ENCODE assay signal across 35 cellular contexts in genomic region chr6:36743032-36743431, GRCh38. TPM values are rescaled to one million over a fixed set of nuclear protein-coding genes. Genes with fewer than 3 reads are reported as not detected.
DNase-seq lines count a peak whose midpoint lies in the region; ATAC-seq and TF ChIP-seq lines count a peak whose summit lies in the region.
"Had no signal": no experiment of that assay in that cellular context is flagged by ENCODE, and none has a peak within 500 bp of the region (broad histone marks: within the 10 kb centered on the region; RNA-seq: fewer than 3 reads in every experiment).

No MANE protein-coding gene starts in this region.

- H3K9me3 ChIP-seq in BLaER1 (peaks cover 2% of the 10 kb centered on the region), esophagus muscularis mucosa (no peaks in the 10 kb centered on the region)
- no peaks in the 10 kb centered on the region for H3K9me3 ChIP-seq in CD8-positive, alpha-beta memory T cell (ENCODE audit: low read length)
- H3K9me3 ChIP-seq: left lung had no signal

- intact Hi-C loops in dendritic cell treated with granulocyte-macrophage colony-stimulating factor and Interleukin-4, amounts not matched to agents 40 ng/mL and 50 ng/mL, for 4 days (cut with micrococcal nuclease), result no loop called here
- intact Hi-C loops in esophagus muscularis mucosa (cut with DNase I), result no loop called here

- POLR2A ChIA-PET in CD8-positive, alpha-beta memory T cell (lab: Charles Lee), result no interaction called here

- H3K36me3 Mint-ChIP-seq in dendritic cell treated with granulocyte-macrophage colony-stimulating factor and Interleukin-4, amounts not matched to agents 40 ng/mL and 50 ng/mL, for 4 days (ENCODE audit: low read depth), result no peaks in the 10 kb centered on the region
- peaks cover 14 to 46% of the 10 kb centered on the region in 2 donors for H3K36me3 Mint-ChIP-seq in naive B cell
- H3K36me3 Mint-ChIP-seq in CD8-positive, alpha-beta memory T cell, result no peaks in the 10 kb centered on the region
- H3K36me3 Mint-ChIP-seq: CD14-positive monocyte, type B pancreatic cell had no signal

- WGBS in esophagus muscularis mucosa, result 80% methylated on average over 5 of the region's 5 CpGs

- H3K4me3 ChIP-seq in BLaER1 (no peak overlapping the region), esophagus muscularis mucosa (no peak overlapping the region)
- H3K4me3 ChIP-seq in CD8-positive, alpha-beta memory T cell (ENCODE audit: low read length), result no peak overlapping the region
- H3K4me3 ChIP-seq: cardiac muscle cell, coronary artery, left lung had no signal

- DNase-seq in HuH-7.5 (ENCODE audit: low spot score), result peak; percentile 35
- DNase-seq in naive B cell, result no peak
- no peak for DNase-seq in CD8-positive, alpha-beta memory T cell
- no peak for DNase-seq in esophagus muscularis mucosa (ENCODE audit: extremely low spot score)
- DNase-seq in SHP77 (lab: John Stamatoyannopoulos, UW), result no peak
- DNase-seq: activated CD4-positive, alpha-beta T cell treated with anti-CD3 and anti-CD28 coated beads for 4 hours; activated effector memory CD4-positive, alpha-beta T cell treated with anti-CD3 and anti-CD28 coated beads, Interleukin-2, amount 50 U/mL, for 16 hours; activated naive CD8-positive, alpha-beta T cell treated with anti-CD3 and anti-CD28 coated beads, Interleukin-2, amount 50 U/mL, for 24 hours; activated T-cell treated with anti-CD3 and anti-CD28 coated beads, Interleukin-2, amount 50 U/mL, for 1 hour; Calu3; DMS79; effector memory CD8-positive, alpha-beta T cell; glutamatergic neuron; IMR-90; mesenchymal stem cell; naive thymus-derived CD4-positive, alpha-beta T cell; NCI-H1092; NCI-H187; NCI-H2171; NCI-H524 treated with DMSO at 0.1 percent for 48 hours; occipital lobe; stimulated activated CD4-positive, alpha-beta T cell treated with anti-CD3 and anti-CD28 coated beads, Interleukin-15, amount 100 ng/mL, for 24 hours; stimulated activated CD4-positive, alpha-beta T cell treated with anti-CD3 and anti-CD28 coated beads, Interleukin-4, amount 100 ng/mL, for 4 hours; T-helper 9 cell had no signal

- peaks cover 32% of the 10 kb centered on the region for H3K27me3 Mint-ChIP-seq in dendritic cell treated with granulocyte-macrophage colony-stimulating factor and Interleukin-4, amounts not matched to agents 40 ng/mL and 50 ng/mL, for 4 days
- H3K27me3 Mint-ChIP-seq in naive B cell, result no peaks in the 10 kb centered on the region
- H3K27me3 Mint-ChIP-seq in CD8-positive, alpha-beta memory T cell, result peaks cover 0 to 2% of the 10 kb centered on the region in 2 donors
- H3K27me3 Mint-ChIP-seq: activated naive CD8-positive, alpha-beta T cell treated with anti-CD3 and anti-CD28 coated beads, Interleukin-2, amount 50 U/mL, for 24 hours; effector memory CD8-positive, alpha-beta T cell; naive thymus-derived CD4-positive, alpha-beta T cell had no signal

- peaks cover under 1% of the 10 kb centered on the region for H3K9me3 Mint-ChIP-seq in dendritic cell treated with granulocyte-macrophage colony-stimulating factor and Interleukin-4, amounts not matched to agents 40 ng/mL and 50 ng/mL, for 4 days
- H3K9me3 Mint-ChIP-seq in naive B cell, result no peaks in the 10 kb centered on the region
- H3K9me3 Mint-ChIP-seq in CD8-positive, alpha-beta memory T cell, result no peaks in the 10 kb centered on the region
- H3K9me3 Mint-ChIP-seq: activated naive CD8-positive, alpha-beta T cell treated with anti-CD3 and anti-CD28 coated beads, Interleukin-2, amount 50 U/mL, for 24 hours; effector memory CD8-positive, alpha-beta T cell; type B pancreatic cell had no signal

- no peak for ATAC-seq in naive B cell (ENCODE audit: low read depth in 2 of 2)
- ATAC-seq: activated naive CD8-positive, alpha-beta T cell treated with anti-CD3 and anti-CD28 coated beads, Interleukin-2, amount 50 U/mL, for 24 hours; effector memory CD8-positive, alpha-beta T cell; naive thymus-derived CD4-positive, alpha-beta T cell; Right ventricle myocardium inferior had no signal

- H3K4me2 ChIP-seq in BLaER1, result peak overlapping the region; percentile 77

- H4K20me1 ChIP-seq in BLaER1, result no peaks in the 10 kb centered on the region

- CTCF ChIA-PET in CD8-positive, alpha-beta memory T cell (lab: Charles Lee), result no interaction called here

- H3K27ac Mint-ChIP-seq in dendritic cell treated with granulocyte-macrophage colony-stimulating factor and Interleukin-4, amounts not matched to agents 40 ng/mL and 50 ng/mL, for 4 days, result peak overlapping the region; percentile 41
- H3K27ac Mint-ChIP-seq in naive B cell, result peak overlapping the region in 4 of 6 donors; percentile 28 to 96 (median 74)
- H3K27ac Mint-ChIP-seq in CD8-positive, alpha-beta memory T cell, result no peak overlapping the region
- H3K27ac Mint-ChIP-seq: activated naive CD8-positive, alpha-beta T cell treated with anti-CD3 and anti-CD28 coated beads, Interleukin-2, amount 50 U/mL, for 24 hours; type B pancreatic cell had no signal

- TF ChIP-seq EP300 in esophagus muscularis mucosa (IDR thresholded peaks at IDR 0.05), result no peak

- TF ChIP-seq POLR2A in esophagus muscularis mucosa (IDR thresholded peaks at IDR 0.05; ENCODE audit: low read depth), result no peak

- no peaks in the 10 kb centered on the region for H3K36me3 ChIP-seq in BLaER1
- no peaks in the 10 kb centered on the region for H3K36me3 ChIP-seq in CD8-positive, alpha-beta memory T cell (ENCODE audit: insufficient read depth, low read length)
- no peaks in the 10 kb centered on the region for H3K36me3 ChIP-seq in esophagus muscularis mucosa
- H3K36me3 ChIP-seq: cardiac muscle cell, left lung had no signal

- peaks cover 28% of the 10 kb centered on the region for H3K4me1 Mint-ChIP-seq in dendritic cell treated with granulocyte-macrophage colony-stimulating factor and Interleukin-4, amounts not matched to agents 40 ng/mL and 50 ng/mL, for 4 days (ENCODE audit: low read depth)
- peaks cover 59 to 72% (median 69%) of the 10 kb centered on the region in 3 donors for H3K4me1 Mint-ChIP-seq in naive B cell
- peaks cover 0 to 3% (median 0%) of the 10 kb centered on the region in 3 donors for H3K4me1 Mint-ChIP-seq in CD8-positive, alpha-beta memory T cell

- H3K4me3 Mint-ChIP-seq in dendritic cell treated with granulocyte-macrophage colony-stimulating factor and Interleukin-4, amounts not matched to agents 40 ng/mL and 50 ng/mL, for 4 days, result no peak overlapping the region
- H3K4me3 Mint-ChIP-seq in naive B cell, result peak overlapping the region in 5 of 8 donors; percentile 17 to 85 (median 61)
- no peak overlapping the region for H3K4me3 Mint-ChIP-seq in CD8-positive, alpha-beta memory T cell
- H3K4me3 Mint-ChIP-seq: activated naive CD8-positive, alpha-beta T cell treated with anti-CD3 and anti-CD28 coated beads, Interleukin-2, amount 50 U/mL, for 24 hours; effector memory CD8-positive, alpha-beta T cell; type B pancreatic cell had no signal

- TF ChIP-seq CTCF in esophagus muscularis mucosa (IDR thresholded peaks at IDR 0.05), result no peak

- H3K9ac ChIP-seq in BLaER1, result peak overlapping the region; percentile 16; the same call in 1 of the 2 replicates

- H3K27ac ChIP-seq in BLaER1 (peak overlapping the region; percentile 30; the same call in 1 of the 2 replicates), esophagus muscularis mucosa (replicated peaks in 1 of 4) (no peak overlapping the region)
- H3K27ac ChIP-seq in CD8-positive, alpha-beta memory T cell (ENCODE audit: low read depth, low read length), result no peak overlapping the region
- H3K27ac ChIP-seq: cardiac muscle cell, coronary artery, left lung had no signal

- H3K4me1 ChIP-seq in BLaER1 (peaks cover 76% of the 10 kb centered on the region), esophagus muscularis mucosa (no peaks in the 10 kb centered on the region)
- H3K4me1 ChIP-seq in CD8-positive, alpha-beta memory T cell (ENCODE audit: insufficient read depth, low read length), result no peaks in the 10 kb centered on the region
- H3K4me1 ChIP-seq: left lung had no signal

- H3K27me3 ChIP-seq in BLaER1 (no peaks in the 10 kb centered on the region), esophagus muscularis mucosa (no peaks in the 10 kb centered on the region)
- no peaks in the 10 kb centered on the region for H3K27me3 ChIP-seq in CD8-positive, alpha-beta memory T cell (ENCODE audit: insufficient read depth, low read length, poor library complexity, severe bottlenecking)
- H3K27me3 ChIP-seq: cardiac muscle cell, left lung had no signal

RNA-seq across cellular contexts. Expression of gene RAB44, which starts 45.4 kb away (rescaled TPM):
- not detected for polyA plus RNA-seq in naive B cell (ENCODE audit: low read depth in 6 of 6)
- not detected for total RNA-seq in CD8-positive, alpha-beta memory T cell
- not detected for polyA plus RNA-seq in CD8-positive, alpha-beta memory T cell
- 1 to 10 TPM in 2 of 4 donors, under 1 TPM in 2; 0.19 to 1.5 (median 0.94) TPM for total RNA-seq in esophagus muscularis mucosa
- total RNA-seq: Calu3, cardiac muscle cell, epithelial cell of proximal tubule, fibroblast of villous mesenchyme, IMR-90, occipital lobe, pulmonary artery endothelial cell had no signal
- polyA plus RNA-seq: cardiac muscle cell; naive thymus-derived CD4-positive, alpha-beta T cell had no signal

Comparison
In these comparisons a context has a peak if more than half of its experiments do, and no peak if none do; other contexts are left out.
1. H3K27ac Mint-ChIP-seq: peak in dendritic cell treated with granulocyte-macrophage colony-stimulating factor and Interleukin-4, amounts not matched to agents 40 ng/mL and 50 ng/mL, for 4 days (single experiment) and naive B cell (4 of 6); none in CD8-positive, alpha-beta memory T cell (0 of 8).
2. H3K4me3 Mint-ChIP-seq: peak in naive B cell (5 of 8); none in dendritic cell treated with granulocyte-macrophage colony-stimulating factor and Interleukin-4, amounts not matched to agents 40 ng/mL and 50 ng/mL, for 4 days (single experiment) and CD8-positive, alpha-beta memory T cell (0 of 7).